13 cellular contexts compared by ENCODE assay signal in genomic region chr2:241994086-241994485, GRCh38.
DNase-seq lines count a peak whose midpoint lies in the region; ATAC-seq and TF ChIP-seq lines count a peak whose summit lies in the region.
"Had no signal": no experiment of that assay in that cellular context is flagged by ENCODE, and none has a peak within 500 bp of the region (broad histone marks: within the 10 kb centered on the region; RNA-seq: fewer than 3 reads in every experiment).

No MANE protein-coding gene starts in this region.

- H3K27me3 ChIP-seq in heart right ventricle (peaks cover 0 to 22% (median 0%) of the 10 kb centered on the region in 7 donors), spleen (replicated peaks in 1 of 7) (no peaks in the 10 kb centered on the region)
- H3K27me3 ChIP-seq: BE2C had no signal

- ATAC-seq in heart right ventricle: no peak
- no peak for ATAC-seq in GM18909 (IDR thresholded peaks at IDR 0.05; ENCODE audit: poor library complexity, unreplicated experiment)

- TF ChIP-seq CTCF in heart right ventricle (IDR thresholded peaks at IDR 0.05): no peak
- TF ChIP-seq CTCF in coronary artery (IDR thresholded peaks at IDR 0.05): no peak
- TF ChIP-seq CTCF in spleen (IDR thresholded peaks at IDR 0.05 in 8 of 11, conservative IDR thresholded peaks at IDR 0.05 in 3 of 11): no peak

- TF ChIP-seq POLR2A in spleen (IDR thresholded peaks at IDR 0.05): no peak

- H3K4me3 ChIP-seq in heart right ventricle (no peak overlapping the region), coronary artery (no peak overlapping the region), spleen (no peak overlapping the region)

- H3K36me3 ChIP-seq in heart right ventricle (no peaks in the 10 kb centered on the region), spleen (peaks cover 0 to 10% (median 0%) of the 10 kb centered on the region in 6 donors)
- H3K36me3 ChIP-seq: BE2C had no signal

- H3K4me1 ChIP-seq in heart right ventricle: no peaks in the 10 kb centered on the region
- no peaks in the 10 kb centered on the region for H3K4me1 ChIP-seq in spleen
- H3K4me1 ChIP-seq: BE2C, Caco-2 had no signal

- intact Hi-C loops in cardiac septum (cut with DNase I) (no loop called here), heart right ventricle (cut with DNase I) (no loop called here), spleen (cut with DNase I; ENCODE audit: low total_unique reads) (no loop called here)

- DNase-seq in cardiac septum (ENCODE audit: low spot score) (peak; percentile 29), heart right ventricle (no peak), coronary artery (ENCODE audit: low spot score) (peak; percentile 35), spleen (peak; percentile 47), amygdala (lab: John Stamatoyannopoulos, UW) (no peak)
- DNase-seq: ACHN; BE2C; C1 segment of cervical spinal cord; Caco-2; CD4-positive, CD25-positive, alpha-beta regulatory T cell; GOT3; H7 had no signal

- H3K27ac ChIP-seq in heart right ventricle (no peak overlapping the region), coronary artery (no peak overlapping the region), spleen (no peak overlapping the region)

- 94% methylated on average over 12 of the region's 12 CpGs for WGBS in heart right ventricle, 2 donors
- 78 to 96% (median 90%) methylated on average over 12 of the region's 12 CpGs for WGBS in spleen, 5 donors

- no peaks in the 10 kb centered on the region for H3K9me3 ChIP-seq in heart right ventricle
- no peaks in the 10 kb centered on the region for H3K9me3 ChIP-seq in spleen
- H3K9me3 ChIP-seq: BE2C, Caco-2 had no signal

Comparison
In these comparisons a context has a peak if more than half of its experiments do, and no peak if none do; other contexts are left out.
1. DNase-seq: peak in cardiac septum (single experiment), coronary artery (single experiment) and spleen (single experiment); none in heart right ventricle (0 of 2) and amygdala (0 of 56).